In the genomic region with DNA sequence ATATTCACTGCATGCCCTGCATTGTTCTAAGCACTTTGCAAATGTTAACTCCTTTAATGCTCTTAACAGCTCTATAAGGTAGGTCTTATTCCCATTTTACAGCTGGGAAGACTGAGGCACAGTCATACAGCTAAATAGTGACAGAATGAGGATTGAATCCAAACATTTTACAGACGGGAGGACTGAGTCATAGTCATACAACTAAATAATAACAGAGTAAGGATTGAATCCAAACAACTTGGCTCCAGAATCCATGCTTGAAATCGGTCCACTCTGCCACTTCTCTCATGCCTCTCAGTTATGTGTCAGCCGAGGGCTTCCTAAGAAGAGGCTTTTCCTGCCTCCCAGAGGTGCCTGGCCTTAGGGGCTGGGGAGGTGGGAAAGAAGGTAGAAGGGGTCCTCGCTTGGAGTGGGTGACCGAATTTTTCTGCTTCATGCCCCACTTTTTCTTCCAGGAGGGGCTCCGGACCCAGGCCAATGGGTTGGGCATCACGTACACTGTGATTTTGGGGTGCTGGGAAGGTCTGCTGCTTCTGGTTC, we compare ENCODE assay signal across 21 cellular contexts. TPM values are rescaled to one million over a fixed set of nuclear protein-coding genes. Genes with fewer than 3 reads are reported as not detected.
DNase-seq lines count a peak whose midpoint lies in the region; ATAC-seq and FAIRE-seq lines count a peak whose summit lies in the region.
"Had no signal": no experiment of that assay in that cellular context is flagged by ENCODE, and none has a peak within 500 bp of the region (broad histone marks: within the 10 kb centered on the region; RNA-seq: fewer than 3 reads in every experiment).

No MANE protein-coding gene starts in this region.

- peaks cover 14 to 34% of the 10 kb centered on the region in 2 experiments for H3K36me3 ChIP-seq in mesenchymal stem cell (ENCODE audit: control insufficient read depth in 1 of 2, insufficient read depth in 2 of 2, low read depth in 1 of 2, low read length in 2 of 2)
- H3K36me3 ChIP-seq: thoracic aorta had no signal

- H3K4me2 ChIP-seq in mesenchymal stem cell (ENCODE audit: low read length, poor library complexity, severe bottlenecking) = no peak overlapping the region

- no peak overlapping the region for H3K18ac ChIP-seq in mesenchymal stem cell (ENCODE audit: low read depth in 1 of 2, low read length in 2 of 2)

- peak; percentile 10 for DNase-seq in 8988T
- DNase-seq in EH (ENCODE audit: low read depth) = peak; percentile 33
- DNase-seq in mesenchymal stem cell = peak; percentile 42
- no peak for DNase-seq in stimulated activated CD8-positive, alpha-beta memory T cell treated with anti-CD3 and anti-CD28 coated beads, Interleukin-4, amount 100 ng/mL, for 48 hours
- no peak for DNase-seq in DMS53 treated with DMSO at 0.1 percent for 48 hours (lab: John Stamatoyannopoulos, UW; ENCODE audit: unreplicated experiment)
- no peak for DNase-seq in urothelium cell line (ENCODE audit: low spot score)
- DNase-seq: activated CD4-positive, CD25-positive, alpha-beta regulatory T cell treated with anti-CD3 and anti-CD28 coated beads, Interleukin-2, amount 50 U/mL, for 72 hours; activated CD8-positive, alpha-beta memory T cell treated with anti-CD3 and anti-CD28 coated beads, Interleukin-2, amount 50 U/mL, for 4 hours; activated effector memory CD4-positive, alpha-beta T cell treated with anti-CD3 and anti-CD28 coated beads, Interleukin-2, amount 50 U/mL, for 16 hours; effector memory CD8-positive, alpha-beta T cell; GF-D8; naive B cell; NCI-H1436 treated with DMSO at 0.1 percent for 48 hours; NCI-H748 treated with DMSO at 0.1 percent for 48 hours; SK-N-SH had no signal

- WGBS in mesenchymal stem cell = 100% methylated on average over 5 of the region's 7 CpGs

- peaks cover 56% of the 10 kb centered on the region for H3K4me1 ChIP-seq in mesenchymal stem cell (ENCODE audit: control insufficient read depth, insufficient read depth, low read depth, low read length)

- H3K4me3 ChIP-seq in mesenchymal stem cell (ENCODE audit: insufficient read depth in 1 of 2, low read depth in 1 of 2, low read length in 2 of 2) = no peak overlapping the region
- H3K4me3 ChIP-seq: GM12878, lung, thoracic aorta had no signal

- H2AK5ac ChIP-seq in mesenchymal stem cell (ENCODE audit: low read length, severe bottlenecking) = peak overlapping the region; percentile 84

- no peak for ATAC-seq in GM21423 (IDR thresholded peaks at IDR 0.05; ENCODE audit: unreplicated experiment)
- ATAC-seq: effector memory CD8-positive, alpha-beta T cell had no signal

- H3K9ac ChIP-seq in mesenchymal stem cell (ENCODE audit: low read length) = peak overlapping the region; percentile 26
- H3K9ac ChIP-seq: SK-N-SH had no signal

- no peak overlapping the region for H2BK120ac ChIP-seq in mesenchymal stem cell (ENCODE audit: low read depth, low read length)

- H3K9me3 ChIP-seq in mesenchymal stem cell (ENCODE audit: control insufficient read depth, low read length) = no peaks in the 10 kb centered on the region
- H3K9me3 ChIP-seq: SK-N-SH, thoracic aorta had no signal

- no peak overlapping the region for H2AFZ ChIP-seq in mesenchymal stem cell (ENCODE audit: low read depth, low read length)

- H2BK15ac ChIP-seq in mesenchymal stem cell (ENCODE audit: low read depth, poor library complexity, severe bottlenecking) = no peak overlapping the region

- H3K4ac ChIP-seq in mesenchymal stem cell (ENCODE audit: low read depth in 1 of 2, low read length in 2 of 2) = no peak overlapping the region

- H3K27me3 ChIP-seq in mesenchymal stem cell (ENCODE audit: control insufficient read depth in 1 of 2, insufficient read depth in 1 of 2, low read length in 2 of 2) = no peaks in the 10 kb centered on the region

- no peaks in the 10 kb centered on the region for H3K79me1 ChIP-seq in mesenchymal stem cell (replicated peaks; ENCODE audit: low read length, poor library complexity, severe bottlenecking)

- no peak for FAIRE-seq in urothelium cell line (lab: Jason Lieb, UNC)
- FAIRE-seq: GM12878, small intestine had no signal

- peak overlapping the region in 1 of 2 experiments; percentile 84 for H3K14ac ChIP-seq in mesenchymal stem cell (ENCODE audit: low read length in 2 of 2)

- H4K91ac ChIP-seq in mesenchymal stem cell (ENCODE audit: low read length) = no peak overlapping the region

- H3K27ac ChIP-seq in angular gyrus (ENCODE audit: low read depth, low read length) = peak overlapping the region; percentile 34
- H3K27ac ChIP-seq in mesenchymal stem cell (ENCODE audit: low read length, poor library complexity, severe bottlenecking) = peak overlapping the region; percentile 56
- H3K27ac ChIP-seq: thoracic aorta had no signal

- H2BK12ac ChIP-seq in mesenchymal stem cell (ENCODE audit: low read length in 2 of 2) = no peak overlapping the region

- no peak overlapping the region for H2BK5ac ChIP-seq in mesenchymal stem cell (ENCODE audit: low read depth, low read length, poor library complexity, severe bottlenecking)

- no peak overlapping the region for H3K23ac ChIP-seq in mesenchymal stem cell (ENCODE audit: low read length in 2 of 2)

- H4K8ac ChIP-seq in mesenchymal stem cell (ENCODE audit: low read length) = no peak overlapping the region

RNA-seq across cellular contexts. Expression of a gene that starts 4.1 kb away (rescaled TPM):
- polyA plus RNA-seq in mesenchymal stem cell (2013, experiment 1 of 2) = 48.3 TPM
- 50.0 TPM for polyA plus RNA-seq in mesenchymal stem cell (2013, experiment 2 of 2)

Comparison
In these comparisons a context has a peak if more than half of its experiments do, and no peak if none do; other contexts are left out.
1. DNase-seq: peak in 8988T (single experiment), EH (single experiment) and mesenchymal stem cell (single experiment); none in stimulated activated CD8-positive, alpha-beta memory T cell treated with anti-CD3 and anti-CD28 coated beads, Interleukin-4, amount 100 ng/mL, for 48 hours (single experiment), DMS53 treated with DMSO at 0.1 percent for 48 hours (single experiment) and urothelium cell line (single experiment).